13 cellular contexts compared by ENCODE assay signal in the genomic region with DNA sequence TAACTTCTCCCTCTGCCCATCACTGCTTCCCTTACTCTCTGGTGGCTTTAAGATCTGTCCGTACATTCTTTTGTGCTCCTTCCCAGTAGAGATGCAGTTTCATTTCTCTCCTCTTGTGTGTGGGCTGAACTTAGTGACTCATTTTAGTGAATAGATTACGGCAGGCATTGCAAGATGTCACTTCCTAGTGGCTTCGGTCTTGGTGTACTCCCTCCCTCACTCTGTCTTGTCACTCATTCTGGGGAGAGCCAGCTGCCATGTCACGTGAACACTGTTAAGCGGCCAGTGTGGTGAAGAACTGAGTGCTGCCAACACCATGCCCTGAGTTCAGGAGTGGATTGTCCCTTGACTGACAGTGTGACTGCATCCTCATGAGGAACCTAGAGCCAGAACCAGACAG.
DNase-seq lines count a peak whose midpoint lies in the region; ATAC-seq lines count a peak whose summit lies in the region.
"Had no signal": no experiment of that assay in that cellular context is flagged by ENCODE, and none has a peak within 500 bp of the region (broad histone marks: within the 10 kb centered on the region; RNA-seq: fewer than 3 reads in every experiment).

No MANE protein-coding gene starts in this region.

- peak; percentile 46 for ATAC-seq in HG03565 (IDR thresholded peaks at IDR 0.05; ENCODE audit: unreplicated experiment)
- ATAC-seq: CD8-positive, alpha-beta T cell; left ventricle myocardium superior had no signal

- H3K4me1 ChIP-seq in SJSA1 (replicated peaks) = peaks cover 15% of the 10 kb centered on the region

- no peaks in the 10 kb centered on the region for H3K9me3 ChIP-seq in SJSA1 (replicated peaks)

- DNase-seq in Caki2 (ENCODE audit: low read depth) (peak; percentile 79), SJSA1 (ENCODE audit: low read depth in 1 of 2, low spot score in 2 of 2) (peak; percentile 46 to 48), myocyte (ENCODE audit: low read depth) (peak; percentile 79), mesenteric fat pad (ENCODE audit: low spot score) (no peak), OCI-M2 (lab: John Stamatoyannopoulos, UW; ENCODE audit: unreplicated experiment) (no peak), NCI-H1417 (lab: John Stamatoyannopoulos, UW) (no peak)
- no peak for DNase-seq in T-helper 2 cell treated with Interferon-gamma antibody and Interleukin-4, amounts not matched to agents 5 μg/mL and 100 μg/mL, for 36 hours (ENCODE audit: low spot score)
- DNase-seq: activated CD4-positive, alpha-beta memory T cell treated with anti-CD3 and anti-CD28 coated beads for 36 hours; activated naive CD8-positive, alpha-beta T cell treated with anti-CD3 and anti-CD28 coated beads, Interleukin-2, amount 10 ng/mL, durations not matched to agents 7 days and 5 days; CD8-positive, alpha-beta T cell; left ventricle myocardium superior had no signal

- no peaks in the 10 kb centered on the region for H3K36me3 ChIP-seq in SJSA1

- no peak overlapping the region for H3K27ac Mint-ChIP-seq in T-helper 2 cell treated with Interferon-gamma antibody and Interleukin-4, amounts not matched to agents 5 μg/mL and 100 μg/mL, for 36 hours
- H3K27ac Mint-ChIP-seq: activated CD4-positive, alpha-beta memory T cell treated with anti-CD3 and anti-CD28 coated beads for 36 hours; activated naive CD8-positive, alpha-beta T cell treated with anti-CD3 and anti-CD28 coated beads, Interleukin-2, amount 10 ng/mL, durations not matched to agents 7 days and 5 days; CD8-positive, alpha-beta T cell; IgD-negative memory B cell had no signal

- no peaks in the 10 kb centered on the region for H3K4me1 Mint-ChIP-seq in T-helper 2 cell treated with Interferon-gamma antibody and Interleukin-4, amounts not matched to agents 5 μg/mL and 100 μg/mL, for 36 hours (ENCODE audit: low read depth)
- H3K4me1 Mint-ChIP-seq: activated naive CD8-positive, alpha-beta T cell treated with anti-CD3 and anti-CD28 coated beads, Interleukin-2, amount 10 ng/mL, durations not matched to agents 7 days and 5 days; IgD-negative memory B cell had no signal

- no peaks in the 10 kb centered on the region for H3K9me3 Mint-ChIP-seq in T-helper 2 cell treated with Interferon-gamma antibody and Interleukin-4, amounts not matched to agents 5 μg/mL and 100 μg/mL, for 36 hours
- H3K9me3 Mint-ChIP-seq: activated CD4-positive, alpha-beta memory T cell treated with anti-CD3 and anti-CD28 coated beads for 36 hours; CD8-positive, alpha-beta T cell had no signal

- H3K27me3 ChIP-seq in SJSA1 (replicated peaks) = no peaks in the 10 kb centered on the region

- in situ Hi-C loops in Caki2 (cut with HindIII; ENCODE audit: low pct_unique_long_range_greater_than_20kb, low sequenced_read_pairs) = no loop called here

- H3K27ac ChIP-seq in SJSA1 = peak overlapping the region; percentile 47

- no peak overlapping the region for H3K4me3 Mint-ChIP-seq in T-helper 2 cell treated with Interferon-gamma antibody and Interleukin-4, amounts not matched to agents 5 μg/mL and 100 μg/mL, for 36 hours
- H3K4me3 Mint-ChIP-seq: activated CD4-positive, alpha-beta memory T cell treated with anti-CD3 and anti-CD28 coated beads for 36 hours; activated naive CD8-positive, alpha-beta T cell treated with anti-CD3 and anti-CD28 coated beads, Interleukin-2, amount 10 ng/mL, durations not matched to agents 7 days and 5 days; CD8-positive, alpha-beta T cell; IgD-negative memory B cell had no signal

- no peaks in the 10 kb centered on the region for H3K36me3 Mint-ChIP-seq in T-helper 2 cell treated with Interferon-gamma antibody and Interleukin-4, amounts not matched to agents 5 μg/mL and 100 μg/mL, for 36 hours (ENCODE audit: low read depth)
- H3K36me3 Mint-ChIP-seq: activated CD4-positive, alpha-beta memory T cell treated with anti-CD3 and anti-CD28 coated beads for 36 hours; activated naive CD8-positive, alpha-beta T cell treated with anti-CD3 and anti-CD28 coated beads, Interleukin-2, amount 10 ng/mL, durations not matched to agents 7 days and 5 days; CD8-positive, alpha-beta T cell; IgD-negative memory B cell had no signal

- H3K4me3 ChIP-seq in SJSA1 = peak overlapping the region; percentile 15

- H3K27me3 Mint-ChIP-seq in T-helper 2 cell treated with Interferon-gamma antibody and Interleukin-4, amounts not matched to agents 5 μg/mL and 100 μg/mL, for 36 hours (ENCODE audit: low read depth) = no peaks in the 10 kb centered on the region
- H3K27me3 Mint-ChIP-seq: activated CD4-positive, alpha-beta memory T cell treated with anti-CD3 and anti-CD28 coated beads for 36 hours; activated naive CD8-positive, alpha-beta T cell treated with anti-CD3 and anti-CD28 coated beads, Interleukin-2, amount 10 ng/mL, durations not matched to agents 7 days and 5 days; IgD-negative memory B cell had no signal

Comparison
In these comparisons a context has a peak if more than half of its experiments do, and no peak if none do; other contexts are left out.
1. DNase-seq: peak in Caki2 (single experiment), SJSA1 (2 of 2) and myocyte (single experiment); none in mesenteric fat pad (single experiment), OCI-M2 (single experiment), NCI-H1417 (0 of 3) and T-helper 2 cell treated with Interferon-gamma antibody and Interleukin-4, amounts not matched to agents 5 μg/mL and 100 μg/mL, for 36 hours (single experiment).